In the genomic region with DNA sequence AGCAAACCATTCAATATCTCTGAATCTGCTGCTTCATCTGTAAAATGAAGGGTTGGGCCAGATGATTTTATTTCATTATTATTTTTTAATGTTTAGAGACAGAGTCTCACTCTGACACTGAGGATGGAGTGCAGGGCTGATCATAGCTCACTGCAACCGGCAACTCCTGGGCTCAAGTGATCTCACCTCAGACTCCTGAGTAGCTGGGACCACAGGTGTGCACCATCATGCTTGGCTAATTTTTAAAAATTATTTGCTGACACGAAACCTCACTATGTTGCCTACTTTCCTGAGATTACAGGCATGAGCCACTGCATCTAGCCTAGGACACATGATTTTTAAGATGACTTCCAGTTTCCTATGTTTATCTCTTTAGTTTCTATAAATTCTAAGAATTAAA, we compare ENCODE assay signal across 25 cellular contexts.
DNase-seq lines count a peak whose midpoint lies in the region; ATAC-seq and TF ChIP-seq lines count a peak whose summit lies in the region.
"Had no signal": no experiment of that assay in that cellular context is flagged by ENCODE, and none has a peak within 500 bp of the region (broad histone marks: within the 10 kb centered on the region; RNA-seq: fewer than 3 reads in every experiment).

No MANE protein-coding gene starts in this region.

- peak overlapping the region; percentile 88 for H3K27ac ChIP-seq in cardiac muscle cell
- no peak overlapping the region for H3K27ac ChIP-seq in OCI-LY3 (ENCODE audit: low read length)
- H3K27ac ChIP-seq in mesenchymal stem cell (ENCODE audit: low read length, poor library complexity, severe bottlenecking): peak overlapping the region; percentile 15
- H3K27ac ChIP-seq: gastrocnemius medialis, HL-60, lower lobe of right lung, SJSA1, VCaP had no signal

- H3K4me1 ChIP-seq in cardiac muscle cell (ENCODE audit: low read depth) (peaks cover 63% of the 10 kb centered on the region), OCI-LY3 (ENCODE audit: low read length) (peaks cover 26% of the 10 kb centered on the region), mesenchymal stem cell (ENCODE audit: control insufficient read depth, insufficient read depth, low read depth, low read length) (peaks cover 6% of the 10 kb centered on the region)
- H3K4me1 ChIP-seq: gastrocnemius medialis, lower lobe of right lung had no signal

- H3K79me1 ChIP-seq in mesenchymal stem cell (replicated peaks; ENCODE audit: low read length, poor library complexity, severe bottlenecking): peaks cover 8% of the 10 kb centered on the region

- H3K4me2 ChIP-seq in OCI-LY3 (ENCODE audit: low read length): peak overlapping the region; percentile 41; the same call in 1 of the 2 replicates
- H3K4me2 ChIP-seq in mesenchymal stem cell (ENCODE audit: low read length, poor library complexity, severe bottlenecking): no peak overlapping the region

- WGBS in mesenchymal stem cell: 100% methylated on average over 2 of the region's 2 CpGs

- H3K27me3 ChIP-seq in cardiac muscle cell: no peaks in the 10 kb centered on the region
- no peaks in the 10 kb centered on the region for H3K27me3 ChIP-seq in OCI-LY3 (ENCODE audit: low read depth, low read length)
- no peaks in the 10 kb centered on the region for H3K27me3 ChIP-seq in mesenchymal stem cell (ENCODE audit: control insufficient read depth in 1 of 2, insufficient read depth in 1 of 2, low read length in 2 of 2)
- H3K27me3 ChIP-seq: gastrocnemius medialis, SJSA1 had no signal

- H3K18ac ChIP-seq in mesenchymal stem cell (ENCODE audit: low read depth in 1 of 2, low read length in 2 of 2): no peak overlapping the region

- intact Hi-C loops in left cardiac atrium (cut with DNase I): no loop called here
- intact Hi-C loops in posterior vena cava (cut with DNase I): no loop called here

- H4K20me1 ChIP-seq in OCI-LY3 (ENCODE audit: insufficient read depth, low read length): no peaks in the 10 kb centered on the region

- H3K4ac ChIP-seq in mesenchymal stem cell (ENCODE audit: low read depth in 1 of 2, low read length in 2 of 2): no peak overlapping the region

- no peak overlapping the region for H4K8ac ChIP-seq in mesenchymal stem cell (ENCODE audit: low read length)

- H2BK15ac ChIP-seq in mesenchymal stem cell (ENCODE audit: low read depth, poor library complexity, severe bottlenecking): no peak overlapping the region

- ATAC-seq in left cardiac atrium: no peak
- no peak for ATAC-seq in GM18502 (IDR thresholded peaks at IDR 0.05; ENCODE audit: poor library complexity, unreplicated experiment)
- ATAC-seq: gastrocnemius medialis; lower lobe of right lung; naive thymus-derived CD8-positive, alpha-beta T cell had no signal

- no peak overlapping the region for H2BK5ac ChIP-seq in mesenchymal stem cell (ENCODE audit: low read depth, low read length, poor library complexity, severe bottlenecking)

- no peaks in the 10 kb centered on the region for H3K9me3 ChIP-seq in cardiac muscle cell (ENCODE audit: low read depth)
- no peaks in the 10 kb centered on the region for H3K9me3 ChIP-seq in OCI-LY3 (ENCODE audit: insufficient read depth, low read length)
- H3K9me3 ChIP-seq in mesenchymal stem cell (ENCODE audit: control insufficient read depth, low read length): no peaks in the 10 kb centered on the region
- H3K9me3 ChIP-seq: gastrocnemius medialis, lower lobe of right lung, SJSA1 had no signal

- DNase-seq in cardiac muscle cell (ENCODE audit: low read depth in 1 of 2, low spot score in 1 of 2) (no peak), left cardiac atrium (no peak), mesenchymal stem cell (no peak), AG08395 (ENCODE audit: low spot score) (no peak), GM10266 (ENCODE audit: extremely low spot score) (no peak), posterior vena cava (ENCODE audit: low spot score) (no peak)
- DNase-seq: 8988T; activated CD4-positive, alpha-beta T cell treated with anti-CD3 and anti-CD28 coated beads for 48 hours; amygdala; CD4-positive, alpha-beta T cell; gastrocnemius medialis; lower lobe of right lung; naive thymus-derived CD8-positive, alpha-beta T cell; NCI-H1436 treated with DMSO at 0.1 percent for 48 hours; NCI-H2107; NCI-H446 treated with DMSO at 0.1 percent for 48 hours; NCI-H82; occipital lobe; stimulated activated CD4-positive, alpha-beta T cell treated with anti-CD3 and anti-CD28 coated beads, Interleukin-4, amount 100 ng/mL, for 4 hours; T-helper 9 cell had no signal

- no peak overlapping the region for H3K23ac ChIP-seq in mesenchymal stem cell (ENCODE audit: low read length in 2 of 2)

- H3K14ac ChIP-seq in mesenchymal stem cell (ENCODE audit: low read length in 2 of 2): no peak overlapping the region

- no peak overlapping the region for H3K9ac ChIP-seq in OCI-LY3 (ENCODE audit: low read length)
- H3K9ac ChIP-seq in mesenchymal stem cell (ENCODE audit: low read length): no peak overlapping the region

- H4K91ac ChIP-seq in mesenchymal stem cell (ENCODE audit: low read length): no peak overlapping the region

- H2AK5ac ChIP-seq in mesenchymal stem cell (ENCODE audit: low read length, severe bottlenecking): peak overlapping the region; percentile 62

- H3K4me3 ChIP-seq in cardiac muscle cell (no peak overlapping the region), OCI-LY3 (ENCODE audit: low read length) (no peak overlapping the region), mesenchymal stem cell (ENCODE audit: insufficient read depth in 1 of 2, low read depth in 1 of 2, low read length in 2 of 2) (no peak overlapping the region)
- H3K4me3 ChIP-seq: gastrocnemius medialis, lower lobe of right lung, SJSA1 had no signal

- H3K79me2 ChIP-seq in OCI-LY3 (ENCODE audit: low read length): no peaks in the 10 kb centered on the region

- H2BK120ac ChIP-seq in mesenchymal stem cell (ENCODE audit: low read depth, low read length): no peak overlapping the region

- H2AFZ ChIP-seq in OCI-LY3 (ENCODE audit: low read depth, low read length): no peak overlapping the region
- no peak overlapping the region for H2AFZ ChIP-seq in mesenchymal stem cell (ENCODE audit: low read depth, low read length)

- H3K36me3 ChIP-seq in cardiac muscle cell: no peaks in the 10 kb centered on the region
- H3K36me3 ChIP-seq in OCI-LY3 (replicated peaks; ENCODE audit: low read depth, low read length): no peaks in the 10 kb centered on the region
- H3K36me3 ChIP-seq in mesenchymal stem cell (ENCODE audit: control insufficient read depth in 1 of 2, insufficient read depth in 2 of 2, low read depth in 1 of 2, low read length in 2 of 2): no peaks in the 10 kb centered on the region
- H3K36me3 ChIP-seq: gastrocnemius medialis, lower lobe of right lung, SJSA1 had no signal

- TF ChIP-seq CTCF in cardiac muscle cell (IDR thresholded peaks at IDR 0.05; ENCODE audit: low read depth, low read length): no peak
- no peak for TF ChIP-seq CTCF in OCI-LY3 (IDR thresholded peaks at IDR 0.05; ENCODE audit: low read depth, low read length)
- TF ChIP-seq CTCF in GM10266 (IDR thresholded peaks at IDR 0.05; ENCODE audit: control insufficient read depth, insufficient read depth, low read depth, missing control alignments): no peak

- H2BK12ac ChIP-seq in mesenchymal stem cell (ENCODE audit: low read length in 2 of 2): peak overlapping the region in 1 of 2 experiments; percentile 66
